In the genomic region with DNA sequence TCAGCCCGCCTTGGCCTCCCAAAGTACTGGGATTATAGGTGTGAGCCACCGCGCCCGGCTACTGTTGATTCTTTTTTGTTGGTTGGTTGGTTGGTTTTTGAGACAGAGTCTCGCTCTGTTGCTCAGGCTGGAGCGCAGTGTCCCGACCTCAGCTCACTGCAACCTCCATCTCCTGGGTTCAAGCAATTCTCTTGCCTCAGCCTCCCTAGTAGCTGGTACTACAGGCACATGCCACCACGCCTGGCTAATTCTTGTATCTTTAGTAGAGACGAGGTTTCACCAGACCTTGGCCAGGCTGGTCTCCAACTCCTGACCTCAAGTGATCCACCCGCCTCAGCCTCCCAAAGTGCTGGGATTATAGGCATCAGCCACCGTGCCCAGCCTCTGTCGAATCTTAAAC, we compare ENCODE assay signal across 2 cellular contexts. TPM values are rescaled to one million over a fixed set of nuclear protein-coding genes. Genes with fewer than 3 reads are reported as not detected.
"Had no signal": no experiment of that assay in that cellular context is flagged by ENCODE, and none has a peak within 500 bp of the region (broad histone marks: within the 10 kb centered on the region; RNA-seq: fewer than 3 reads in every experiment).

No MANE protein-coding gene starts in this region.

RNA-seq across cellular contexts. Expression of a gene that starts 23.1 kb away (rescaled TPM):
- total RNA-seq: pulmonary artery endothelial cell had no signal
- polyA plus RNA-seq: neural cell had no signal
